In genomic region chr1:180912211-180912800, GRCh38 we compare ENCODE assay signal across 9 cellular contexts. TPM values are rescaled to one million over a fixed set of nuclear protein-coding genes. Genes with fewer than 3 reads are reported as not detected.
A peak's percentile ranks its signal among the peaks of the same experiment; 100 is the strongest.
DNase-seq lines count a peak whose midpoint lies in the region; ATAC-seq and TF ChIP-seq lines count a peak whose summit lies in the region.
"Had no signal": no experiment of that assay in that cellular context is flagged by ENCODE, and none has a peak within 500 bp of the region (broad histone marks: within the 10 kb centered on the region; RNA-seq: fewer than 3 reads in every experiment).

No MANE protein-coding gene starts in this region.

- TF ChIP-seq POLR2A in tibial nerve (IDR thresholded peaks at IDR 0.05), result no peak

- POLR2A ChIA-PET in Caco-2 (lab: Charles Lee) (no interaction called here), OCI-LY7 (lab: Charles Lee) (interaction anchor here (0.5 kb wide), 1 partner anchor 304 kb away, joined by 3 read pairs; no protein-coding TSS in a partner anchor)

- no peaks in the 10 kb centered on the region for H3K27me3 ChIP-seq in Caco-2 (replicated peaks; ENCODE audit: control insufficient read depth, insufficient read depth, low read length)
- peaks cover 30% of the 10 kb centered on the region for H3K27me3 ChIP-seq in HUES48 (ENCODE audit: control insufficient read depth, insufficient read depth, low read length)
- no peaks in the 10 kb centered on the region for H3K27me3 ChIP-seq in dorsolateral prefrontal cortex
- H3K27me3 ChIP-seq in lung (ENCODE audit: control insufficient read depth, insufficient read depth), result no peaks in the 10 kb centered on the region
- H3K27me3 ChIP-seq in tibial nerve, result no peaks in the 10 kb centered on the region

- H3K4me1 ChIP-seq in Caco-2 (peaks cover 10% of the 10 kb centered on the region), HUES48 (ENCODE audit: control insufficient read depth, insufficient read depth, low read length) (peaks cover 7% of the 10 kb centered on the region), lung (ENCODE audit: control insufficient read depth in 2 of 2, insufficient read depth in 2 of 2, low read length in 2 of 2) (no peaks in the 10 kb centered on the region), tibial nerve (peaks cover 0 to 37% (median 11%) of the 10 kb centered on the region in 4 donors), OCI-LY7 (ENCODE audit: insufficient read depth, low read length, poor library complexity, severe bottlenecking) (no peaks in the 10 kb centered on the region)

- H3K36me3 Mint-ChIP-seq in Caco-2 (ENCODE audit: insufficient read depth, unreplicated experiment), result no peaks in the 10 kb centered on the region

- no peak overlapping the region for H3K27ac Mint-ChIP-seq in Caco-2 (ENCODE audit: unreplicated experiment)

- no peak for TF ChIP-seq EP300 in tibial nerve (IDR thresholded peaks at IDR 0.05)

- H3K27ac ChIP-seq in HUES48 (ENCODE audit: low read depth, low read length) (no peak overlapping the region), dorsolateral prefrontal cortex (peak overlapping the region in 57 of 59 donors; percentile 19 to 92 (median 83)), lung (ENCODE audit: low read depth in 1 of 2, low read length in 1 of 2) (peak overlapping the region; percentile 80 to 89), tibial nerve (peak overlapping the region; percentile 86 to 96 (median 91)), OCI-LY7 (ENCODE audit: low read depth, low read length, poor library complexity, severe bottlenecking) (no peak overlapping the region)
- H3K27ac ChIP-seq: KMS-11 had no signal

- peak overlapping the region; percentile 59 for H3K9ac ChIP-seq in HUES48 (ENCODE audit: low read depth, low read length)
- H3K9ac ChIP-seq: KMS-11 had no signal

- H3K4me1 Mint-ChIP-seq in Caco-2 (ENCODE audit: low read depth, unreplicated experiment), result peaks cover 13% of the 10 kb centered on the region

- peak overlapping the region; percentile 62 for H3K4me3 Mint-ChIP-seq in Caco-2 (ENCODE audit: unreplicated experiment)

- CTCF ChIA-PET in Caco-2 (lab: Charles Lee), result interaction anchor here (0.6 kb wide), 1 partner anchor 8 kb away, joined by 3 read pairs; no protein-coding TSS in a partner anchor
- CTCF ChIA-PET in OCI-LY7 (lab: Charles Lee; ENCODE audit: unreplicated experiment), result interaction anchor here (0.6 kb wide), 1 partner anchor 1003 kb away, joined by 3 read pairs; no protein-coding TSS in a partner anchor

- no peak overlapping the region for H3K4me2 ChIP-seq in OCI-LY7 (ENCODE audit: low read length)
- H3K4me2 ChIP-seq: KMS-11 had no signal

- BruUV-seq in Caco-2 (replicated peaks; lab: Mats Ljungman, UMichigan), result no TSS peak
- BruUV-seq in OCI-LY7 (replicated peaks; lab: Mats Ljungman, UMichigan), result no TSS peak

- TF ChIP-seq CTCF in Caco-2 (IDR thresholded peaks at IDR 0.05; ENCODE audit: insufficient read depth in 1 of 2, low read depth in 1 of 2, low read length in 1 of 2, severe bottlenecking in 1 of 2, unreplicated experiment in 1 of 2) (no peak), dorsolateral prefrontal cortex (IDR thresholded peaks at IDR 0.05 in 54 of 56, conservative IDR thresholded peaks at IDR 0.05 in 2 of 56; ENCODE audit: low read depth in 1 of 56, partially characterized antibody in 56 of 56) (no peak), lung (IDR thresholded peaks at IDR 0.05; ENCODE audit: control extremely low read depth, extremely low read depth) (no peak), tibial nerve (IDR thresholded peaks at IDR 0.05) (no peak), OCI-LY7 (conservative IDR thresholded peaks at IDR 0.05; ENCODE audit: low read length) (no peak)

- WGBS in lung, 2 donors, result 0 to 1% methylated on average over 50 to 71 of the region's 71 CpGs
- 1 to 2% methylated on average over 20 to 35 of the region's 71 CpGs for WGBS in tibial nerve, 2 donors

- H2AFZ ChIP-seq in OCI-LY7 (ENCODE audit: low read length), result no peak overlapping the region

- peak; percentile 41 for ATAC-seq in lung (ENCODE audit: insufficient read depth, low FRiP score)
- no peak for ATAC-seq in HG02678 (IDR thresholded peaks at IDR 0.05; ENCODE audit: unreplicated experiment)

- no peaks in the 10 kb centered on the region for H3K27me3 Mint-ChIP-seq in Caco-2 (ENCODE audit: insufficient read depth, unreplicated experiment)

- no peaks in the 10 kb centered on the region for H3K9me3 Mint-ChIP-seq in Caco-2 (ENCODE audit: unreplicated experiment)

- no peaks in the 10 kb centered on the region for H4K20me1 ChIP-seq in OCI-LY7 (ENCODE audit: insufficient read depth, low read length)

- H3K9me3 ChIP-seq in Caco-2 (no peaks in the 10 kb centered on the region), HUES48 (ENCODE audit: control insufficient read depth, insufficient read depth, low read length) (no peaks in the 10 kb centered on the region), lung (ENCODE audit: control insufficient read depth in 2 of 2, insufficient read depth in 1 of 2, low read length in 1 of 2) (no peaks in the 10 kb centered on the region), tibial nerve (no peaks in the 10 kb centered on the region), OCI-LY7 (ENCODE audit: low read length) (no peaks in the 10 kb centered on the region)

- H3K4me3 ChIP-seq in Caco-2 (ENCODE audit: low read depth, low read length) (peak overlapping the region; percentile 46), HUES48 (ENCODE audit: low read depth, low read length) (peak overlapping the region; percentile 69), dorsolateral prefrontal cortex (peak overlapping the region; percentile 55 to 83 (median 70)), lung (peak overlapping the region; percentile 68), tibial nerve (peak overlapping the region; percentile 59 to 76 (median 70)), OCI-LY7 (ENCODE audit: low read depth, low read length, poor library complexity, severe bottlenecking) (no peak overlapping the region)

- no peaks in the 10 kb centered on the region for H3K9me2 ChIP-seq in OCI-LY7 (ENCODE audit: insufficient read depth, low read length)

- no peaks in the 10 kb centered on the region for H3K36me3 ChIP-seq in Caco-2 (ENCODE audit: control insufficient read depth, insufficient read depth, low read length)
- no peaks in the 10 kb centered on the region for H3K36me3 ChIP-seq in HUES48 (ENCODE audit: control insufficient read depth, insufficient read depth, low read length)
- no peaks in the 10 kb centered on the region for H3K36me3 ChIP-seq in lung (ENCODE audit: control insufficient read depth in 2 of 2, insufficient read depth in 2 of 2, low read length in 2 of 2)
- H3K36me3 ChIP-seq in tibial nerve, result peaks cover 0 to 12% (median 0%) of the 10 kb centered on the region in 3 donors
- H3K36me3 ChIP-seq in OCI-LY7 (ENCODE audit: insufficient read depth, low read length), result no peaks in the 10 kb centered on the region

- intact Hi-C loops in Caco-2 (cut with micrococcal nuclease; ENCODE audit: unreplicated experiment), result no loop called here
- intact Hi-C loops in dorsolateral prefrontal cortex (cut with DNase I), result no loop called here
- intact Hi-C loops in OCI-LY7 (cut with micrococcal nuclease; ENCODE audit: unreplicated experiment), result no loop called here

- H3K79me2 ChIP-seq in OCI-LY7 (ENCODE audit: insufficient read depth, low read depth, low read length), result no peaks in the 10 kb centered on the region

- peak in 1 of 2 experiments; percentile 30 for DNase-seq in Caco-2
- peak in 5 of 10 donors; percentile 18 to 61 (median 27) for DNase-seq in dorsolateral prefrontal cortex
- DNase-seq in lung (ENCODE audit: low spot score), result no peak
- DNase-seq in tibial nerve (ENCODE audit: low spot score in 2 of 2), result no peak
- DNase-seq in GM19238 (ENCODE audit: insufficient read length, low spot score), result no peak
- no peak for DNase-seq in OCI-LY7 (ENCODE audit: low spot score)

RNA-seq across cellular contexts. Expression of gene KIAA1614, which starts 0.4 kb away (rescaled TPM):
- total RNA-seq in Caco-2 (2022) (0.26 and 0.29 TPM in 2 replicates), dorsolateral prefrontal cortex (10 to 100 TPM in 107 of 120 experiments, 1 to 10 TPM in 13; 6.4 to 28.8 (median 14.1) TPM), lung (1 to 10 TPM; 6.2 to 6.4 TPM), tibial nerve (10 to 100 TPM; 14.9 to 22.6 (median 19.1) TPM), OCI-LY7 (2022) (0.80 TPM in 1 of 2 replicates, not detected in the other)
- 1 to 10 TPM; 2.1 to 2.8 TPM for polyA plus RNA-seq in lung
- 0.06 and 0.08 TPM in 2 replicates for total RNA-seq in OCI-LY7 (2014; rRNA removed; shearing (Covaris generic))

Comparison
In these comparisons a context has a peak if more than half of its experiments do, and no peak if none do; other contexts are left out.
1. H3K27ac ChIP-seq: peak in dorsolateral prefrontal cortex (57 of 59), lung (2 of 2) and tibial nerve (4 of 4); none in HUES48 (single experiment) and OCI-LY7 (single experiment).